In genomic region chr11:25048632-25049031, GRCh38 we compare ENCODE assay signal across 9 cellular contexts.
"Had no signal": no experiment of that assay in that cellular context is flagged by ENCODE, and none has a peak within 500 bp of the region (broad histone marks: within the 10 kb centered on the region; RNA-seq: fewer than 3 reads in every experiment).

No MANE protein-coding gene starts in this region.

- H3K4me3 ChIP-seq: GM23248, HAP-1 had no signal

- H2AFZ ChIP-seq: GM23248 had no signal

- DNase-seq: GM23248, GOT3, H7, KBM-7 had no signal

- H3K4me2 ChIP-seq: KMS-11 had no signal

- H3K36me3 ChIP-seq: HAP-1 had no signal

- H3K9me3 ChIP-seq: HAP-1 had no signal

- H3K9ac ChIP-seq: GM23248, KMS-11 had no signal

- FAIRE-seq: HepG2 had no signal

- ATAC-seq: HCT116, HepG2 had no signal

- H3K27ac ChIP-seq: GM23248, HL-60, KMS-11 had no signal
